15 cellular contexts compared by ENCODE assay signal in genomic region chr7:103540986-103541385, GRCh38.
DNase-seq lines count a peak whose midpoint lies in the region; ATAC-seq, FAIRE-seq and TF ChIP-seq lines count a peak whose summit lies in the region.
"Had no signal": no experiment of that assay in that cellular context is flagged by ENCODE, and none has a peak within 500 bp of the region (broad histone marks: within the 10 kb centered on the region; RNA-seq: fewer than 3 reads in every experiment).

No MANE protein-coding gene starts in this region.

- H3K4me2 ChIP-seq in endothelial cell of umbilical vein (ENCODE audit: insufficient read depth, low read length) (no peak overlapping the region), GM23338 (no peak overlapping the region)

- H3K36me3 Mint-ChIP-seq in GM23338 (ENCODE audit: low read depth): no peaks in the 10 kb centered on the region
- H3K36me3 Mint-ChIP-seq: activated naive CD4-positive, alpha-beta T cell treated with anti-CD3 and anti-CD28 coated beads, Interleukin-2, amount 50 U/mL, for 24 hours; natural killer cell; T-cell had no signal

- no peaks in the 10 kb centered on the region for H3K4me1 ChIP-seq in endothelial cell of umbilical vein (ENCODE audit: control insufficient read depth, extremely low read depth, insufficient read depth, low read length)
- H3K4me1 ChIP-seq in SJCRH30: no peaks in the 10 kb centered on the region
- H3K4me1 ChIP-seq in GM23338 (ENCODE audit: insufficient read depth): no peaks in the 10 kb centered on the region

- no peak for FAIRE-seq in endothelial cell of umbilical vein (lab: Jason Lieb, UNC)
- no peak for FAIRE-seq in D721Med (lab: Jason Lieb, UNC)
- FAIRE-seq: endometrium had no signal

- H4K20me1 ChIP-seq in endothelial cell of umbilical vein (replicated peaks; ENCODE audit: control insufficient read depth, extremely low read depth, insufficient read depth, low read length) (no peaks in the 10 kb centered on the region), GM23338 (replicated peaks; ENCODE audit: insufficient read depth) (no peaks in the 10 kb centered on the region)

- no peak overlapping the region for H3K9ac ChIP-seq in endothelial cell of umbilical vein (replicated peaks; ENCODE audit: extremely low read depth, insufficient read depth, low read length)

- BruUV-seq in endothelial cell of umbilical vein (replicated peaks; lab: Mats Ljungman, UMichigan): no TSS peak

- DNase-seq in NCI-H2029 treated with DMSO at 0.1 percent for 48 hours (lab: John Stamatoyannopoulos, UW) (peak; percentile 44), NCI-H2029 (lab: John Stamatoyannopoulos, UW) (no peak), endothelial cell of umbilical vein (ENCODE audit: low read depth, low spot score) (peak; percentile 40), midbrain (lab: John Stamatoyannopoulos, UW) (peak; percentile 93), D721Med (ENCODE audit: insufficient read length, low spot score) (no peak), SJCRH30 (no peak), GM23338 (ENCODE audit: low spot score) (no peak)
- DNase-seq: activated CD8-positive, alpha-beta T cell treated with anti-CD3 and anti-CD28 coated beads for 36 hours; natural killer cell; stimulated activated CD4-positive, alpha-beta T cell treated with anti-CD3 and anti-CD28 coated beads, Interleukin-15, amount 100 ng/mL, for 24 hours; T-cell had no signal

- no peaks in the 10 kb centered on the region for H3F3A ChIP-seq in GM23338 (replicated peaks; ENCODE audit: low read depth)

- H3K27me3 ChIP-seq in endothelial cell of umbilical vein (ENCODE audit: control insufficient read depth in 2 of 2, insufficient read depth in 2 of 2, low read length in 2 of 2): peaks cover 0 to 2% of the 10 kb centered on the region in 2 experiments
- H3K27me3 ChIP-seq in SJCRH30: no peaks in the 10 kb centered on the region
- H3K27me3 ChIP-seq in GM23338 (ENCODE audit: insufficient read depth): no peaks in the 10 kb centered on the region

- H3K79me2 ChIP-seq in endothelial cell of umbilical vein (ENCODE audit: control insufficient read depth, insufficient read depth, low read length): no peaks in the 10 kb centered on the region
- H3K79me2 ChIP-seq in GM23338 (replicated peaks; ENCODE audit: insufficient read depth): no peaks in the 10 kb centered on the region

- TF ChIP-seq CTCF in endothelial cell of umbilical vein (IDR thresholded peaks at IDR 0.05; ENCODE audit: extremely low read depth in 1 of 2, insufficient read depth in 1 of 2, low read depth in 1 of 2, low read length in 2 of 2) (no peak), D721Med (IDR thresholded peaks at IDR 0.05; ENCODE audit: insufficient read depth, missing control alignments) (no peak), GM23338 (conservative IDR thresholded peaks at IDR 0.05; ENCODE audit: low read depth in 2 of 2) (no peak)

- POLR2A ChIA-PET in endothelial cell of umbilical vein (lab: Charles Lee): no interaction called here

- H3K9me3 Mint-ChIP-seq in GM23338: no peaks in the 10 kb centered on the region
- H3K9me3 Mint-ChIP-seq: activated CD8-positive, alpha-beta T cell treated with anti-CD3 and anti-CD28 coated beads for 36 hours; activated naive CD4-positive, alpha-beta T cell treated with anti-CD3 and anti-CD28 coated beads, Interleukin-2, amount 50 U/mL, for 24 hours; natural killer cell; T-cell had no signal

- ATAC-seq in GM18520 (IDR thresholded peaks at IDR 0.05; ENCODE audit: unreplicated experiment): no peak
- ATAC-seq in GM23338: no peak
- ATAC-seq: activated CD8-positive, alpha-beta T cell treated with anti-CD3 and anti-CD28 coated beads for 36 hours; natural killer cell; T-cell had no signal

- H3K4me3 ChIP-seq in endothelial cell of umbilical vein (replicated peaks in 1 of 3; ENCODE audit: insufficient read depth in 1 of 3, low read depth in 1 of 3, low read length in 3 of 3): no peak overlapping the region
- H3K4me3 ChIP-seq in SJCRH30: no peak overlapping the region
- H3K4me3 ChIP-seq in GM23338: no peak overlapping the region

- dilution Hi-C loops in endothelial cell of umbilical vein (cut with MboI; ENCODE audit: extremely low pct_ligation_motif_present, low sequenced_read_pairs): no loop called here

- no peaks in the 10 kb centered on the region for H3K27me3 Mint-ChIP-seq in GM23338 (ENCODE audit: insufficient read depth, low read depth, poor library complexity)

- no peaks in the 10 kb centered on the region for H3K4me1 Mint-ChIP-seq in GM23338
- H3K4me1 Mint-ChIP-seq: activated naive CD4-positive, alpha-beta T cell treated with anti-CD3 and anti-CD28 coated beads, Interleukin-2, amount 50 U/mL, for 24 hours; natural killer cell; T-cell had no signal

- no peak for TF ChIP-seq POLR2A in endothelial cell of umbilical vein (IDR thresholded peaks at IDR 0.05; ENCODE audit: low read depth, low read length)

- intact Hi-C loops in endothelial cell of umbilical vein (cut with micrococcal nuclease): no loop called here

- H3K27ac ChIP-seq in endothelial cell of umbilical vein (ENCODE audit: insufficient read depth, low read depth, low read length) (no peak overlapping the region), SJCRH30 (no peak overlapping the region), GM23338 (ENCODE audit: low read depth) (no peak overlapping the region)
- H3K27ac ChIP-seq: 22Rv1 had no signal

- CTCF ChIA-PET in endothelial cell of umbilical vein (lab: Charles Lee): no interaction called here

- no peak overlapping the region for H3K27ac Mint-ChIP-seq in GM23338
- H3K27ac Mint-ChIP-seq: activated CD8-positive, alpha-beta T cell treated with anti-CD3 and anti-CD28 coated beads for 36 hours; activated naive CD4-positive, alpha-beta T cell treated with anti-CD3 and anti-CD28 coated beads, Interleukin-2, amount 50 U/mL, for 24 hours; natural killer cell; T-cell had no signal

- no peaks in the 10 kb centered on the region for H3K9me3 ChIP-seq in endothelial cell of umbilical vein (replicated peaks; ENCODE audit: control insufficient read depth, insufficient read depth, low read length)
- H3K9me3 ChIP-seq in SJCRH30 (replicated peaks): no peaks in the 10 kb centered on the region

- no peak overlapping the region for H3K4me3 Mint-ChIP-seq in GM23338
- H3K4me3 Mint-ChIP-seq: activated CD8-positive, alpha-beta T cell treated with anti-CD3 and anti-CD28 coated beads for 36 hours; activated naive CD4-positive, alpha-beta T cell treated with anti-CD3 and anti-CD28 coated beads, Interleukin-2, amount 50 U/mL, for 24 hours; natural killer cell; T-cell had no signal

- no peaks in the 10 kb centered on the region for H3K9me1 ChIP-seq in endothelial cell of umbilical vein (replicated peaks; ENCODE audit: control insufficient read depth, extremely low read depth, insufficient read depth, low read length)

- H3K9me2 ChIP-seq in GM23338 (ENCODE audit: insufficient read depth): no peaks in the 10 kb centered on the region

- H2AFZ ChIP-seq in endothelial cell of umbilical vein (ENCODE audit: low read depth, low read length) (no peak overlapping the region), GM23338 (no peak overlapping the region)

- H3K36me3 ChIP-seq in endothelial cell of umbilical vein (ENCODE audit: control insufficient read depth in 2 of 2, extremely low read depth in 1 of 2, insufficient read depth in 2 of 2, low read length in 2 of 2) (no peaks in the 10 kb centered on the region), SJCRH30 (peaks cover 11% of the 10 kb centered on the region), GM23338 (ENCODE audit: insufficient read depth) (no peaks in the 10 kb centered on the region)

TF ChIP-seq in endothelial cell of umbilical vein, 7 proteins besides CTCF, POLR2A, EP300 and RAD21:
- TF ChIP-seq EZH2 (IDR thresholded peaks at IDR 0.05; ENCODE audit: borderline replicate concordance, low read depth, low read length, severe bottlenecking) (no peak), JUN (IDR thresholded peaks at IDR 0.05; ENCODE audit: borderline replicate concordance, insufficient read depth, insufficient read length, low read depth) (no peak), MAX (IDR thresholded peaks at IDR 0.05; ENCODE audit: insufficient read depth, insufficient read length) (no peak), POLR2AphosphoS5 (IDR thresholded peaks at IDR 0.05; ENCODE audit: insufficient read depth, low read depth, low read length) (no peak), GATA2 (IDR thresholded peaks at IDR 0.05; ENCODE audit: insufficient read depth, insufficient read length, low read depth, low read length) (no peak), FOS (IDR thresholded peaks at IDR 0.05; ENCODE audit: borderline replicate concordance, insufficient read depth, low read length) (no peak), MYC (IDR thresholded peaks at IDR 0.05; ENCODE audit: low read depth, low read length) (no peak)

TF ChIP-seq in GM23338, 12 proteins besides CTCF, POLR2A, EP300 and RAD21 (continues in another document):
- TF ChIP-seq ETS1 (IDR thresholded peaks at IDR 0.05): no peak

Comparison
In these comparisons a context has a peak if more than half of its experiments do, and no peak if none do; other contexts are left out.
1. DNase-seq: peak in NCI-H2029 treated with DMSO at 0.1 percent for 48 hours (single experiment), endothelial cell of umbilical vein (single experiment) and midbrain (single experiment); none in NCI-H2029 (single experiment), D721Med (single experiment), SJCRH30 (0 of 2) and GM23338 (single experiment).